ENCODE assay signal across 16 cellular contexts in the genomic region with DNA sequence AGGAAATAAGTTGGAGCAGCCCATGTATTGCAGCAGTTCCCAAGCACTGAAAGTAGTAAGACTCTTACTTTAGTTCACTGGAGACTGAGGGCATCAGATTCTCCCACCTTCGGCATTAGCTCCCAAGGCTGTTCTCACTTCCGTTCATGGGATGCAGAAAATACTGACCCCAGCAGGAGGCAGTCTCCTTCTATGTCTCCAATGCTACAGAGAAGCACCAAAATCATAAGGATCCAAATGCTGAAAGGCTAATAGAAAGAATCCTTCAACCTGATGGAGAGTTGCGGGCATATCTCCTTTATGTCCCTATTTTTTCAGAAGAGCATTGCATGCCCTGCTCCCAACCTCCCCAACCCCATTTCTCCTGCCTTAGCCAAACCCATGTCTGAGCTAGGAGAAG. TPM values are rescaled to one million over a fixed set of nuclear protein-coding genes. Genes with fewer than 3 reads are reported as not detected.
DNase-seq lines count a peak whose midpoint lies in the region; ATAC-seq, FAIRE-seq and TF ChIP-seq lines count a peak whose summit lies in the region.
"Had no signal": no experiment of that assay in that cellular context is flagged by ENCODE, and none has a peak within 500 bp of the region (broad histone marks: within the 10 kb centered on the region; RNA-seq: fewer than 3 reads in every experiment).

No MANE protein-coding gene starts in this region.

- no TSS peak for BruUV-seq in A673 (replicated peaks; lab: Mats Ljungman, UMichigan)

- H3K4me3 ChIP-seq in A673 (ENCODE audit: low read depth, low read length, poor library complexity, severe bottlenecking) (no peak overlapping the region), astrocyte of the spinal cord (ENCODE audit: low read depth, low read length) (no peak overlapping the region), lower lobe of right lung (no peak overlapping the region)
- no peak overlapping the region for H3K4me3 ChIP-seq in CD8-positive, alpha-beta memory T cell (ENCODE audit: low read length)
- H3K4me3 ChIP-seq: adrenal gland had no signal

- DNase-seq in A673 (ENCODE audit: low spot score): peak; percentile 29
- no peak for DNase-seq in GM12891 (ENCODE audit: insufficient read length, low spot score)
- DNase-seq in astrocyte of the spinal cord (ENCODE audit: low read depth, low spot score): no peak
- DNase-seq in lower lobe of right lung: no peak
- no peak for DNase-seq in CD8-positive, alpha-beta memory T cell
- DNase-seq in NCI-H69 (lab: John Stamatoyannopoulos, UW): no peak
- DNase-seq in NCI-H128 (lab: John Stamatoyannopoulos, UW; ENCODE audit: unreplicated experiment): no peak
- DNase-seq: activated CD4-positive, alpha-beta T cell treated with anti-CD3 and anti-CD28 coated beads for 48 hours; activated T-cell treated with anti-CD3 and anti-CD28 coated beads, Interleukin-2, amount 50 U/mL, for 4 hours; adrenal gland; NCI-H510A treated with DMSO at 0.1 percent for 48 hours; occipital lobe had no signal

- peak; percentile 16 for FAIRE-seq in GM12891 (lab: Jason Lieb, UNC)

- H3K27me3 ChIP-seq in A673 (replicated peaks; ENCODE audit: insufficient read depth, low read depth, low read length, poor library complexity): no peaks in the 10 kb centered on the region
- H3K27me3 ChIP-seq in lower lobe of right lung (ENCODE audit: low read depth): no peaks in the 10 kb centered on the region
- no peaks in the 10 kb centered on the region for H3K27me3 ChIP-seq in CD8-positive, alpha-beta memory T cell (ENCODE audit: insufficient read depth, low read length, poor library complexity, severe bottlenecking)
- H3K27me3 ChIP-seq: adrenal gland had no signal

- H3K4me1 Mint-ChIP-seq in CD8-positive, alpha-beta memory T cell: peaks cover 0 to 6% (median 0%) of the 10 kb centered on the region in 3 donors

- H3K27ac ChIP-seq in A673 (ENCODE audit: low read depth, low read length, poor library complexity, severe bottlenecking) (no peak overlapping the region), lower lobe of right lung (peak overlapping the region; percentile 72)
- no peak overlapping the region for H3K27ac ChIP-seq in CD8-positive, alpha-beta memory T cell (ENCODE audit: low read depth, low read length)

- no peak overlapping the region for H3K27ac Mint-ChIP-seq in CD8-positive, alpha-beta memory T cell
- H3K27ac Mint-ChIP-seq: dendritic cell treated with granulocyte-macrophage colony-stimulating factor and Interleukin-4, amounts not matched to agents 40 ng/mL and 50 ng/mL, for 4 days; T-helper 2 cell treated with Interferon-gamma antibody and Interleukin-4, amounts not matched to agents 5 μg/mL and 100 μg/mL, for 36 hours had no signal

- TF ChIP-seq CTCF in A673 (conservative IDR thresholded peaks at IDR 0.05; ENCODE audit: low read depth, low read length): peak; percentile 43; the same call in 1 of the 2 replicates
- TF ChIP-seq CTCF in astrocyte of the spinal cord (IDR thresholded peaks at IDR 0.05; ENCODE audit: low read depth, low read length): peak; percentile 6
- TF ChIP-seq CTCF in lower lobe of right lung (IDR thresholded peaks at IDR 0.05): no peak

- POLR2A ChIA-PET in A673 (lab: Charles Lee; ENCODE audit: low non-redundant PET): no interaction called here
- POLR2A ChIA-PET in CD8-positive, alpha-beta memory T cell (lab: Charles Lee): no interaction called here

- H3K36me3 Mint-ChIP-seq in CD8-positive, alpha-beta memory T cell: no peaks in the 10 kb centered on the region

- H3K4me3 Mint-ChIP-seq in CD8-positive, alpha-beta memory T cell: no peak overlapping the region
- H3K4me3 Mint-ChIP-seq: activated T-cell treated with anti-CD3 and anti-CD28 coated beads, Interleukin-2, amount 50 U/mL, for 4 hours; dendritic cell treated with granulocyte-macrophage colony-stimulating factor and Interleukin-4, amounts not matched to agents 40 ng/mL and 50 ng/mL, for 4 days; T-helper 2 cell treated with Interferon-gamma antibody and Interleukin-4, amounts not matched to agents 5 μg/mL and 100 μg/mL, for 36 hours had no signal

- intact Hi-C loops in A673 (cut with micrococcal nuclease; ENCODE audit: unreplicated experiment): loop anchor here (10.0 kb wide), 1 partner anchor 938 kb away; no protein-coding TSS in a partner anchor
- intact Hi-C loops in lower lobe of right lung (cut with DNase I): loop anchor here (10.0 kb wide), 1 partner anchor 278 kb away; no protein-coding TSS in a partner anchor

- H3K27me3 Mint-ChIP-seq in CD8-positive, alpha-beta memory T cell: no peaks in the 10 kb centered on the region
- H3K27me3 Mint-ChIP-seq: dendritic cell treated with granulocyte-macrophage colony-stimulating factor and Interleukin-4, amounts not matched to agents 40 ng/mL and 50 ng/mL, for 4 days had no signal

- H3K4me1 ChIP-seq in A673 (ENCODE audit: insufficient read depth, low read length, poor library complexity, severe bottlenecking) (no peaks in the 10 kb centered on the region), lower lobe of right lung (peaks cover 18% of the 10 kb centered on the region)
- H3K4me1 ChIP-seq in CD8-positive, alpha-beta memory T cell (ENCODE audit: insufficient read depth, low read length): no peaks in the 10 kb centered on the region

- peaks cover 4% of the 10 kb centered on the region for H3K9me3 ChIP-seq in A673 (ENCODE audit: low read depth, low read length, poor library complexity, severe bottlenecking)
- H3K9me3 ChIP-seq in lower lobe of right lung: no peaks in the 10 kb centered on the region
- no peaks in the 10 kb centered on the region for H3K9me3 ChIP-seq in CD8-positive, alpha-beta memory T cell (ENCODE audit: low read length)

- TF ChIP-seq POLR2A in GM12891 (IDR thresholded peaks at IDR 0.05; ENCODE audit: low read depth, low read length): no peak

- H3K9me3 Mint-ChIP-seq in CD8-positive, alpha-beta memory T cell: peaks cover 0 to 4% (median 0%) of the 10 kb centered on the region in 5 donors
- H3K9me3 Mint-ChIP-seq: activated T-cell treated with anti-CD3 and anti-CD28 coated beads, Interleukin-2, amount 50 U/mL, for 4 hours; dendritic cell treated with granulocyte-macrophage colony-stimulating factor and Interleukin-4, amounts not matched to agents 40 ng/mL and 50 ng/mL, for 4 days; T-helper 2 cell treated with Interferon-gamma antibody and Interleukin-4, amounts not matched to agents 5 μg/mL and 100 μg/mL, for 36 hours had no signal

- in situ Hi-C loops in astrocyte of the spinal cord (cut with HindIII; ENCODE audit: low sequenced_read_pairs): no loop called here

- CTCF ChIA-PET in A673 (lab: Charles Lee): interaction anchor here (1.3 kb wide), 1 partner anchor 33 kb away, joined by 4 read pairs; no protein-coding TSS in a partner anchor
- CTCF ChIA-PET in CD8-positive, alpha-beta memory T cell (lab: Charles Lee): interaction anchor here (1.0 to 1.6 kb wide), 2 partner anchors 346 to 935 kb away, joined by 3 to 5 read pairs; no protein-coding TSS in a partner anchor

- ATAC-seq in lower lobe of right lung: no peak
- ATAC-seq in GM19467 (IDR thresholded peaks at IDR 0.05; ENCODE audit: unreplicated experiment): no peak
- ATAC-seq: activated T-cell treated with anti-CD3 and anti-CD28 coated beads, Interleukin-2, amount 50 U/mL, for 4 hours had no signal

- H3K36me3 ChIP-seq in A673 (ENCODE audit: insufficient read depth, low read length, poor library complexity, severe bottlenecking) (no peaks in the 10 kb centered on the region), lower lobe of right lung (no peaks in the 10 kb centered on the region)
- no peaks in the 10 kb centered on the region for H3K36me3 ChIP-seq in CD8-positive, alpha-beta memory T cell (ENCODE audit: insufficient read depth, low read length)
- H3K36me3 ChIP-seq: adrenal gland had no signal

TF ChIP-seq in GM12891, 5 proteins besides CTCF, POLR2A, EP300 and RAD21:
- TF ChIP-seq SPI1 (IDR thresholded peaks at IDR 0.05; ENCODE audit: low read depth, low read length) (peak; percentile 29; the same call in 1 of the 2 replicates), PAX5 (IDR thresholded peaks at IDR 0.05; ENCODE audit: insufficient read depth, low read length, severe bottlenecking) (no peak)

RNA-seq across cellular contexts. Expression of a gene that starts 32.4 kb away (rescaled TPM):
- total RNA-seq in A673 (2021) (not detected in 2 replicates), lower lobe of right lung (0.47 TPM)
- not detected for polyA plus RNA-seq in GM12891 (2012; ENCODE audit: low read depth, missing spikeins)
- not detected for total RNA-seq in CD8-positive, alpha-beta memory T cell
- polyA plus RNA-seq in CD8-positive, alpha-beta memory T cell: not detected
- total RNA-seq: activated T-cell treated with anti-CD3 and anti-CD28 coated beads, Interleukin-2, amount 50 U/mL, for 4 hours; adrenal gland; occipital lobe; temporal lobe had no signal

RNA-seq across cellular contexts. Expression of a gene that starts 50.2 kb away (rescaled TPM):
- total RNA-seq in A673 (2021) (not detected in 2 replicates), lower lobe of right lung (8.2 TPM)
- polyA plus RNA-seq in GM12891 (2012; ENCODE audit: low read depth, missing spikeins): not detected
- not detected for total RNA-seq in CD8-positive, alpha-beta memory T cell
- not detected for polyA plus RNA-seq in CD8-positive, alpha-beta memory T cell
- total RNA-seq: occipital lobe had no signal
